38 cellular contexts compared by ENCODE assay signal in genomic region chr11:56990702-56991101, GRCh38. TPM values are rescaled to one million over a fixed set of nuclear protein-coding genes. Genes with fewer than 3 reads are reported as not detected.
"Had no signal": no experiment of that assay in that cellular context is flagged by ENCODE, and none has a peak within 500 bp of the region (broad histone marks: within the 10 kb centered on the region; RNA-seq: fewer than 3 reads in every experiment).

No MANE protein-coding gene starts in this region.

- H3K36me3 ChIP-seq: MG63 had no signal

- H3K27me3 ChIP-seq: MG63 had no signal

- H3K4me3 ChIP-seq: MG63 had no signal

- DNase-seq: Karpas-422, Kasumi-1, MG63, MM.1S, MV-4-11, NCI-H1048, NCI-H1092, NCI-H1092 treated with DMSO at 0.1 percent for 48 hours, NCI-H1105, NCI-H1105 treated with DMSO at 0.1 percent for 48 hours, NCI-H1417, NCI-H1417 treated with DMSO at 0.1 percent for 48 hours, NCI-H1436, NCI-H1436 treated with DMSO at 0.1 percent for 48 hours, NCI-H146, NCI-H1694, NCI-H1694 treated with DMSO at 0.1 percent for 48 hours, NCI-H187, NCI-H187 treated with DMSO at 0.1 percent for 48 hours, NCI-H1930, NCI-H2029, NCI-H2029 treated with DMSO at 0.1 percent for 48 hours, NCI-H2081, NCI-H2081 treated with DMSO at 0.1 percent for 48 hours, NCI-H2107, NCI-H2171, NCI-H2171 treated with DMSO at 0.1 percent for 48 hours, NCI-H2227 treated with DMSO at 0.1 percent for 48 hours, NCI-H226, NCI-H345, NCI-H446, NCI-H446 treated with DMSO at 0.1 percent for 48 hours, NCI-H510A, NCI-H510A treated with DMSO at 0.1 percent for 48 hours had no signal

RNA-seq across cellular contexts. Expression of gene OR5AK2, which starts 2.0 kb away (rescaled TPM):
- total RNA-seq: LHCN-M2, M059J, MCF 10A, NCI-H460 had no signal
